Comparison of ENCODE assay signal across 16 cellular contexts in genomic region chr4:156100651-156101050, GRCh38.
DNase-seq lines count a peak whose midpoint lies in the region; ATAC-seq and TF ChIP-seq lines count a peak whose summit lies in the region.
"Had no signal": no experiment of that assay in that cellular context is flagged by ENCODE, and none has a peak within 500 bp of the region (broad histone marks: within the 10 kb centered on the region; RNA-seq: fewer than 3 reads in every experiment).

No MANE protein-coding gene starts in this region.

- H2AFZ ChIP-seq in fibroblast of lung (ENCODE audit: low read length) = no peak overlapping the region
- H2AFZ ChIP-seq: GM23338 had no signal

- in situ Hi-C loops in astrocyte of the cerebellum (cut with HindIII; ENCODE audit: low sequenced_read_pairs) = no loop called here

- H3K4me3 ChIP-seq in astrocyte of the cerebellum (ENCODE audit: low read depth, low read length) (no peak overlapping the region), fibroblast of lung (replicated peaks in 1 of 4; ENCODE audit: control extremely low read depth in 1 of 4, insufficient read depth in 1 of 4, low read depth in 3 of 4, low read length in 4 of 4) (no peak overlapping the region)
- H3K4me3 ChIP-seq: GM23338 had no signal

- no peaks in the 10 kb centered on the region for H3K4me1 ChIP-seq in fibroblast of lung (ENCODE audit: control insufficient read depth, extremely low read depth, insufficient read depth, low read length)

- H4K20me1 ChIP-seq in fibroblast of lung (ENCODE audit: control insufficient read depth, extremely low read depth, insufficient read depth, low read length) = no peaks in the 10 kb centered on the region

- no peaks in the 10 kb centered on the region for H3K36me3 ChIP-seq in fibroblast of lung (ENCODE audit: control insufficient read depth, insufficient read depth, low read length)

- TF ChIP-seq CTCF in astrocyte of the cerebellum (IDR thresholded peaks at IDR 0.05; ENCODE audit: low read depth, low read length, missing control alignments) (no peak), fibroblast of lung (conservative IDR thresholded peaks at IDR 0.05 in 1 of 2, IDR thresholded peaks at IDR 0.05 in 1 of 2; ENCODE audit: low read depth in 1 of 2, low read length in 2 of 2) (no peak)

- DNase-seq in HCEC 1CT (peak; percentile 6), astrocyte of the cerebellum (ENCODE audit: low read depth) (peak; percentile 13), fibroblast of lung (ENCODE audit: low read depth in 2 of 2) (peak; percentile 49 to 81), iris pigment epithelial cell (ENCODE audit: low read depth) (peak; percentile 48), NCI-H187 (lab: John Stamatoyannopoulos, UW) (no peak), OCI-M1 (lab: John Stamatoyannopoulos, UW) (no peak)
- DNase-seq: CD8-positive, alpha-beta T cell; COR-L47; DMS153; DND-41; GDM1; H7 had no signal

- H3K4me2 ChIP-seq in fibroblast of lung (ENCODE audit: extremely low read depth, insufficient read depth, low read length) = no peak overlapping the region
- H3K4me2 ChIP-seq: GM23338 had no signal

- H3K27ac ChIP-seq in fibroblast of lung (ENCODE audit: insufficient read depth, low read length) = no peak overlapping the region
- H3K27ac ChIP-seq: 22Rv1 had no signal

- H3K27me3 ChIP-seq in fibroblast of lung (ENCODE audit: control insufficient read depth, insufficient read depth, low read length) = no peaks in the 10 kb centered on the region

- H3K79me2 ChIP-seq in fibroblast of lung (ENCODE audit: control insufficient read depth, insufficient read depth, low read length) = no peaks in the 10 kb centered on the region

- no peaks in the 10 kb centered on the region for H3K9me3 ChIP-seq in fibroblast of lung (ENCODE audit: control insufficient read depth, insufficient read depth, low read depth, low read length)

- H3K9ac ChIP-seq in fibroblast of lung (ENCODE audit: insufficient read depth, low read length) = no peak overlapping the region

- no peak for ATAC-seq in GM18498 (IDR thresholded peaks at IDR 0.05; ENCODE audit: unreplicated experiment)
- ATAC-seq in GM21360 (IDR thresholded peaks at IDR 0.05; ENCODE audit: unreplicated experiment) = no peak
- ATAC-seq: CD8-positive, alpha-beta T cell; GM23338 had no signal

Comparison
In these comparisons a context has a peak if more than half of its experiments do, and no peak if none do; other contexts are left out.
1. DNase-seq: peak in HCEC 1CT (single experiment), astrocyte of the cerebellum (single experiment), fibroblast of lung (2 of 2) and iris pigment epithelial cell (single experiment); none in NCI-H187 (0 of 2) and OCI-M1 (single experiment).